ENCODE assay signal across 8 cellular contexts in the genomic region with DNA sequence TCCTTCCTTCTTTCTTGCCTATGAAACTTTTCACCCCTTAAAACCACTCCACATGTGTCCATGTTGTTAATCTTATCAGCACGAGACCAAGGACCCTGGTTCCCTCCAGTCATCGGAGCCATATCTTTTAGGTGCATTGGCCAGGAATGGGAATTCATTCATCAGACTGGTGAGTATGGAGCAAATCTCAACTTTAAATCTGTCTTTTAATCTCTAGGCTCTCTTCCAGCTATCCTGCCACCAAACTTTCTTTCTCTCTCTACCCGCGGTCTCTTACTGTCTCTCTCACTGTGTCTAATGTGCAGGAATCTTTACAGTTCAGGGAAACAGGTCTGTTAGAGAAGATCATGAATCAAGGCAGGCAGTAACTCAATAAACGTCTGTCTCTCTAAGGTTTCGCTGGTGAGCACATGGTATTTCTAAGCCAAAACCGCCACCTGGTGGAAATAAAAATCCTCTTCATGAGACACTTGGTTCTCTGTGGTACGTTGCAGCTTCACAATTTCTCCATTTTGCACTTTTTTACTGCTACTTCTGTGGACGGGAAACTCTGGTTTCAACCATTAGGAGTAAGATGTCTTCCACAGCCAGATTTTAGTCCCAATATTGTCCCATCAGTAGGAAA. TPM values are rescaled to one million over a fixed set of nuclear protein-coding genes. Genes with fewer than 3 reads are reported as not detected.
DNase-seq lines count a peak whose midpoint lies in the region; ATAC-seq and TF ChIP-seq lines count a peak whose summit lies in the region.

No MANE protein-coding gene starts in this region.

- H3K4me1 ChIP-seq in mammary epithelial cell (ENCODE audit: insufficient read depth, low read length) = no peaks in the 10 kb centered on the region
- H3K4me1 ChIP-seq in thyroid gland = no peaks in the 10 kb centered on the region

- no peak overlapping the region for H2AFZ ChIP-seq in mammary epithelial cell (ENCODE audit: low read depth, low read length)

- TF ChIP-seq CTCF in mammary epithelial cell (conservative IDR thresholded peaks at IDR 0.05 in 1 of 2, IDR thresholded peaks at IDR 0.05 in 1 of 2; ENCODE audit: extremely low read depth in 1 of 2, insufficient read depth in 1 of 2, low read depth in 1 of 2, low read length in 2 of 2) (peak; percentile 41 to 63), thyroid gland (IDR thresholded peaks at IDR 0.05) (peak in 5 of 6 experiments; percentile 22 to 81 (median 62))

- H3K9me3 ChIP-seq in mammary epithelial cell (replicated peaks; ENCODE audit: insufficient read depth, low read length) (no peaks in the 10 kb centered on the region), thyroid gland (no peaks in the 10 kb centered on the region)

- H3K27ac ChIP-seq in mammary epithelial cell (ENCODE audit: insufficient read depth, low read depth, low read length) = no peak overlapping the region
- H3K27ac ChIP-seq in thyroid gland = no peak overlapping the region

- DNase-seq in activated effector memory CD4-positive, alpha-beta T cell treated with Interleukin-2 at 50 U/mL for 16 hours = peak; percentile 10
- no peak for DNase-seq in activated effector memory CD4-positive, alpha-beta T cell treated with anti-CD3 and anti-CD28 coated beads, Interleukin-2, amount 50 U/mL, for 16 hours
- peak; percentile 41 for DNase-seq in NCI-H1092 (lab: John Stamatoyannopoulos, UW)
- peak; percentile 31 for DNase-seq in mammary epithelial cell
- DNase-seq in left lobe of liver (ENCODE audit: low spot score) = no peak
- peak; percentile 35 to 42 for DNase-seq in thyroid gland

- H3K4me2 ChIP-seq in mammary epithelial cell (ENCODE audit: insufficient read depth, low read depth, low read length) = no peak overlapping the region

- no peak for TF ChIP-seq POLR2A in thyroid gland (IDR thresholded peaks at IDR 0.05)

- intact Hi-C loops in mammary epithelial cell (cut with micrococcal nuclease) (loop anchor here (1.0 to 5.0 kb wide), 3 partner anchors 121 to 275 kb away; no protein-coding TSS in a partner anchor), thyroid gland (cut with DNase I) (loop anchor here (5.0 kb wide), 1 partner anchor 120 kb away; no protein-coding TSS in a partner anchor)

- H3K27me3 ChIP-seq in mammary epithelial cell (ENCODE audit: insufficient read depth, low read length) (peaks cover 2% of the 10 kb centered on the region), thyroid gland (no peaks in the 10 kb centered on the region)

- in situ Hi-C loops in mammary epithelial cell (cut with MboI; ENCODE audit: low sequenced_read_pairs in 2 of 2) = loop anchor here (10.0 to 25.0 kb wide), 2 partner anchors 110 to 117 kb away; no protein-coding TSS in a partner anchor

- dilution Hi-C loops in mammary epithelial cell (cut with HindIII; ENCODE audit: low sequenced_read_pairs) = loop anchor here (5.0 kb wide), 1 partner anchor 60 kb away; no protein-coding TSS in a partner anchor

- H3K4me3 ChIP-seq in mammary epithelial cell (replicated peaks in 1 of 3; ENCODE audit: insufficient read depth in 1 of 3, low read depth in 2 of 3, low read length in 3 of 3) (no peak overlapping the region), thyroid gland (replicated peaks in 1 of 3) (no peak overlapping the region)

- ATAC-seq in SK-N-SH treated with all-trans-retinoic acid at 6 μM for 48 hours (peak; percentile 93), left lobe of liver (peak; percentile 92), HG03039 (IDR thresholded peaks at IDR 0.05; ENCODE audit: unreplicated experiment) (no peak)

- WGBS in mammary epithelial cell (ENCODE audit: low coverage, missing lambda C conversion rate) = 8% methylated on average over 9 of the region's 9 CpGs
- WGBS in thyroid gland, 2 donors = 17% methylated on average over 9 of the region's 9 CpGs

- no TSS peak for BruUV-seq in mammary epithelial cell (replicated peaks; lab: Mats Ljungman, UMichigan)

- CTCF ChIA-PET in mammary epithelial cell (lab: Charles Lee; ENCODE audit: low non-redundant PET) = interaction anchor here (1.2 kb wide), 1 partner anchor 232 kb away, joined by 5 read pairs; no protein-coding TSS in a partner anchor

- H3K79me2 ChIP-seq in mammary epithelial cell (ENCODE audit: insufficient read depth, low read length) = no peaks in the 10 kb centered on the region

- H3K9ac ChIP-seq in mammary epithelial cell (ENCODE audit: insufficient read depth, low read length) = no peak overlapping the region

- H4K20me1 ChIP-seq in mammary epithelial cell (ENCODE audit: insufficient read depth, low read length) = no peaks in the 10 kb centered on the region

- H3K36me3 ChIP-seq in mammary epithelial cell (ENCODE audit: insufficient read depth, low read length) (no peaks in the 10 kb centered on the region), thyroid gland (no peaks in the 10 kb centered on the region)

TF ChIP-seq in SK-N-SH treated with all-trans-retinoic acid at 6 μM for 48 hours, 23 proteins besides CTCF, POLR2A, EP300 and RAD21:
- TF ChIP-seq ARNTL (CRISPR knock-in tag; IDR thresholded peaks at IDR 0.05; ENCODE audit: borderline replicate concordance, low read depth) = no peak

RNA-seq across cellular contexts. Expression of a gene that starts 16.1 kb away (rescaled TPM):
- not detected for total RNA-seq in mammary epithelial cell
- not detected for polyA plus RNA-seq in mammary epithelial cell
- not detected for polyA minus RNA-seq in mammary epithelial cell
- not detected for total RNA-seq in left lobe of liver
- not detected for total RNA-seq in thyroid gland

RNA-seq across cellular contexts. Expression of a gene that starts 32.4 kb away (rescaled TPM):
- total RNA-seq in mammary epithelial cell (not detected), left lobe of liver (not detected), thyroid gland (not detected)
- not detected for polyA plus RNA-seq in mammary epithelial cell
- polyA minus RNA-seq in mammary epithelial cell = not detected

Comparison
In these comparisons a context has a peak if more than half of its experiments do, and no peak if none do; other contexts are left out.
1. DNase-seq: peak in activated effector memory CD4-positive, alpha-beta T cell treated with Interleukin-2 at 50 U/mL for 16 hours (single experiment), NCI-H1092 (single experiment), mammary epithelial cell (single experiment) and thyroid gland (2 of 2); none in activated effector memory CD4-positive, alpha-beta T cell treated with anti-CD3 and anti-CD28 coated beads, Interleukin-2, amount 50 U/mL, for 16 hours (single experiment) and left lobe of liver (single experiment).